In the genomic region with DNA sequence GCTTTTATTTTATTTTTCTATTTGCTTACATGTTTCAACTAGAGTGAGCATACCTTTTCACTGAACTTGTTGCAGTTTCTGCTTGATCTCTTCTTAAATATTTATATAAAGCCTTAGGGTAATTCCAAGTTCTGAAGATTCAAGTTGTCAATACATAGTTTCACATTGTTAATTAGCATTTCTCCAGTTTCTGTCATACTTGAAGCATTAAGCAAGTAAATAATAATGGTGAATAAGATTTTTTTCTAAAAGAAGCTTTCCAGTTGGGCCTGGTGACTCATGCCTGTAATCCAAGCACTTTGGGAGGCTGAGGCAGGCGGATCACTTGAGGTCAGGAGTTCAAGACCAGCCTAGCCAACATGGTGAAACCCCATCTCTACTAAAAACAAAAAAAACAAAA, we compare ENCODE assay signal across 33 cellular contexts. TPM values are rescaled to one million over a fixed set of nuclear protein-coding genes. Genes with fewer than 3 reads are reported as not detected.
DNase-seq lines count a peak whose midpoint lies in the region; ATAC-seq and TF ChIP-seq lines count a peak whose summit lies in the region.
"Had no signal": no experiment of that assay in that cellular context is flagged by ENCODE, and none has a peak within 500 bp of the region (broad histone marks: within the 10 kb centered on the region; RNA-seq: fewer than 3 reads in every experiment).

No MANE protein-coding gene starts in this region.

- no peak overlapping the region for H3K9ac ChIP-seq in IMR-90 (ENCODE audit: low read depth, low read length)

- H4K8ac ChIP-seq in IMR-90 (ENCODE audit: low read depth in 2 of 2, low read length in 2 of 2): no peak overlapping the region

- no peaks in the 10 kb centered on the region for H3K9me1 ChIP-seq in IMR-90 (ENCODE audit: insufficient read depth, low read length)

- H3K9me3 ChIP-seq in IMR-90 (ENCODE audit: control insufficient read depth, insufficient read depth, low read length): no peaks in the 10 kb centered on the region
- H3K9me3 ChIP-seq in stomach: no peaks in the 10 kb centered on the region
- H3K9me3 ChIP-seq: adrenal gland, colonic mucosa, lower lobe of right lung, mucosa of descending colon, tibial nerve had no signal

- no peak overlapping the region for H3K56ac ChIP-seq in IMR-90 (ENCODE audit: extremely low read depth, insufficient read depth, low read length)

- H3K27me3 Mint-ChIP-seq in type B pancreatic cell: no peaks in the 10 kb centered on the region
- H3K27me3 Mint-ChIP-seq: activated CD4-positive, alpha-beta memory T cell treated with anti-CD3 and anti-CD28 coated beads, Interleukin-2, amount 10 ng/mL, durations not matched to agents 7 days and 5 days; progenitor cell of endocrine pancreas had no signal

- H3K27ac ChIP-seq in IMR-90 (ENCODE audit: insufficient read depth, low read length): no peak overlapping the region
- no peak overlapping the region for H3K27ac ChIP-seq in stomach
- H3K27ac ChIP-seq: adrenal gland, C4-2B, colonic mucosa, lower lobe of right lung, PC-9 had no signal

- H3K36me3 Mint-ChIP-seq in type B pancreatic cell: peaks cover 31% of the 10 kb centered on the region

- peak overlapping the region; percentile 62 for H3K27ac Mint-ChIP-seq in type B pancreatic cell
- H3K27ac Mint-ChIP-seq: activated CD4-positive, alpha-beta memory T cell treated with anti-CD3 and anti-CD28 coated beads, Interleukin-2, amount 10 ng/mL, durations not matched to agents 7 days and 5 days; activated naive CD4-positive, alpha-beta T cell treated with anti-CD3 and anti-CD28 coated beads for 36 hours; natural killer cell; progenitor cell of endocrine pancreas had no signal

- no peaks in the 10 kb centered on the region for H3K27me3 ChIP-seq in IMR-90 (ENCODE audit: control insufficient read depth, insufficient read depth, low read length)
- no peaks in the 10 kb centered on the region for H3K27me3 ChIP-seq in stomach
- H3K27me3 ChIP-seq: adrenal gland, colonic mucosa, tibial nerve had no signal

- no peak overlapping the region for H2AFZ ChIP-seq in IMR-90 (replicated peaks; ENCODE audit: low read length, poor library complexity)
- H2AFZ ChIP-seq: PC-9 had no signal

- TF ChIP-seq CTCF in IMR-90 (conservative IDR thresholded peaks at IDR 0.05; ENCODE audit: low read depth, low read length) (no peak), astrocyte of the spinal cord (IDR thresholded peaks at IDR 0.05; ENCODE audit: low read depth, low read length) (no peak), fibroblast of mammary gland (conservative IDR thresholded peaks at IDR 0.05; ENCODE audit: control insufficient read depth, insufficient read depth, low read depth, low read length) (no peak), type B pancreatic cell (conservative IDR thresholded peaks at IDR 0.05) (no peak), stomach (IDR thresholded peaks at IDR 0.05) (no peak)

- H3K9me3 Mint-ChIP-seq in type B pancreatic cell: no peaks in the 10 kb centered on the region
- H3K9me3 Mint-ChIP-seq: activated CD4-positive, alpha-beta memory T cell treated with anti-CD3 and anti-CD28 coated beads, Interleukin-2, amount 10 ng/mL, durations not matched to agents 7 days and 5 days; activated naive CD4-positive, alpha-beta T cell treated with anti-CD3 and anti-CD28 coated beads for 36 hours; natural killer cell had no signal

- no peak overlapping the region for H2BK120ac ChIP-seq in IMR-90 (ENCODE audit: low read depth, low read length)

- intact Hi-C loops in IMR-90 (cut with micrococcal nuclease) (no loop called here), stomach (cut with DNase I; ENCODE audit: low total_unique reads) (no loop called here)

- no peak overlapping the region for H3K4me2 ChIP-seq in IMR-90 (ENCODE audit: low read depth, low read length)
- H3K4me2 ChIP-seq: PC-9 had no signal

- TF ChIP-seq POLR2A in IMR-90 (IDR thresholded peaks at IDR 0.05; ENCODE audit: low read depth, low read length): no peak
- TF ChIP-seq POLR2A in stomach (IDR thresholded peaks at IDR 0.05): no peak

- no peak for TF ChIP-seq EP300 in stomach (IDR thresholded peaks at IDR 0.05)

- H4K5ac ChIP-seq in IMR-90 (ENCODE audit: low read depth, low read length): no peak overlapping the region

- H3K79me1 ChIP-seq in IMR-90 (ENCODE audit: low read depth in 1 of 2, low read length in 2 of 2): peaks cover 8 to 22% of the 10 kb centered on the region in 2 experiments; a peak in 3 of 4 replicates

- no peak overlapping the region for H3K23ac ChIP-seq in IMR-90 (ENCODE audit: low read depth, low read length)

- H3K4me1 Mint-ChIP-seq in type B pancreatic cell (ENCODE audit: unreplicated experiment): peaks cover 26% of the 10 kb centered on the region

- H2BK5ac ChIP-seq in IMR-90 (ENCODE audit: low read depth, low read length, poor library complexity, severe bottlenecking): no peak overlapping the region

- H4K91ac ChIP-seq in IMR-90 (ENCODE audit: insufficient read depth, low read depth, low read length): no peak overlapping the region

- H3K4me1 ChIP-seq in IMR-90 (ENCODE audit: control insufficient read depth, insufficient read depth, low read length): peaks cover 3% of the 10 kb centered on the region; the same call in 1 of the 2 replicates
- H3K4me1 ChIP-seq in stomach: peaks cover 0 to 39% (median 12%) of the 10 kb centered on the region in 4 donors
- H3K4me1 ChIP-seq: colonic mucosa had no signal

- H3K4me3 Mint-ChIP-seq in type B pancreatic cell: no peak overlapping the region
- H3K4me3 Mint-ChIP-seq: activated CD4-positive, alpha-beta memory T cell treated with anti-CD3 and anti-CD28 coated beads, Interleukin-2, amount 10 ng/mL, durations not matched to agents 7 days and 5 days; activated naive CD4-positive, alpha-beta T cell treated with anti-CD3 and anti-CD28 coated beads for 36 hours; natural killer cell had no signal

- H3K14ac ChIP-seq in IMR-90 (replicated peaks; ENCODE audit: low read depth, low read length): no peak overlapping the region

- H3K4ac ChIP-seq in IMR-90 (ENCODE audit: low read depth, low read length): no peak overlapping the region

- no peak overlapping the region for H3K4me3 ChIP-seq in IMR-90 (ENCODE audit: insufficient read depth, low read depth, low read length)
- no peak overlapping the region for H3K4me3 ChIP-seq in astrocyte of the spinal cord (ENCODE audit: low read depth, low read length)
- no peak overlapping the region for H3K4me3 ChIP-seq in fibroblast of mammary gland (ENCODE audit: control insufficient read depth, low read depth, low read length)
- H3K4me3 ChIP-seq in stomach: no peak overlapping the region
- H3K4me3 ChIP-seq: adrenal gland, colonic mucosa, lower lobe of right lung, mucosa of descending colon, PC-9, tibial nerve had no signal

- dilution Hi-C loops in IMR-90 (cut with HindIII; ENCODE audit: low sequenced_read_pairs, unreplicated experiment): no loop called here

- POLR2A ChIA-PET in IMR-90 (lab: Charles Lee; ENCODE audit: unreplicated experiment): interaction anchor here (0.6 kb wide), 1 partner anchor 11 kb away, joined by 3 read pairs; no protein-coding TSS in a partner anchor

- H3K36me3 ChIP-seq in IMR-90 (ENCODE audit: control insufficient read depth, insufficient read depth, low read length) (peaks cover 10% of the 10 kb centered on the region; the same call in 1 of the 2 replicates), stomach (peaks cover 6 to 52% (median 38%) of the 10 kb centered on the region in 4 donors)

- H2BK20ac ChIP-seq in IMR-90 (ENCODE audit: low read depth, low read length): no peak overlapping the region

- H3K18ac ChIP-seq in IMR-90 (ENCODE audit: low read depth, low read length): no peak overlapping the region

- H2BK15ac ChIP-seq in IMR-90 (ENCODE audit: low read depth, low read length): no peak overlapping the region

- BruUV-seq in IMR-90 (replicated peaks; lab: Mats Ljungman, UMichigan): no TSS peak

- in situ Hi-C loops in IMR-90 (cut with MboI; ENCODE audit: low sequenced_read_pairs): loop anchor here (10.0 kb wide), 1 partner anchor 286 kb away; no protein-coding TSS in a partner anchor
- in situ Hi-C loops in astrocyte of the spinal cord (cut with HindIII; ENCODE audit: low sequenced_read_pairs): no loop called here

- TF ChIP-seq RAD21 in IMR-90 (IDR thresholded peaks at IDR 0.05; ENCODE audit: low read length): no peak

- no peak overlapping the region for H2AK5ac ChIP-seq in IMR-90 (ENCODE audit: low read depth, low read length)

- DNase-seq in IMR-90 (peak; percentile 53), astrocyte of the spinal cord (ENCODE audit: low read depth, low spot score) (peak; percentile 6), fibroblast of mammary gland (ENCODE audit: low read depth) (peak; percentile 12), type B pancreatic cell (ENCODE audit: extremely low spot score, unreplicated experiment) (no peak), stomach (no peak), H4 (ENCODE audit: low spot score) (no peak)
- DNase-seq: activated CD4-positive, alpha-beta memory T cell treated with anti-CD3 and anti-CD28 coated beads, Interleukin-2, amount 10 ng/mL, durations not matched to agents 7 days and 5 days; activated CD8-positive, alpha-beta memory T cell treated with anti-CD3 and anti-CD28 coated beads, Interleukin-2, amount 50 U/mL, for 4 hours; activated naive CD4-positive, alpha-beta T cell treated with anti-CD3 and anti-CD28 coated beads for 36 hours; adrenal gland; Calu3; colonic mucosa; effector CD4-positive, alpha-beta T cell; H7; hippocampal formation; Kasumi-1; lower lobe of right lung; mucosa of descending colon; natural killer cell; NCI-H146; NCI-H226; NCI-H69; nucleus accumbens; stimulated activated CD4-positive, alpha-beta T cell treated with anti-CD3 and anti-CD28 coated beads, Interleukin-12 subunit alpha, Interleukin-12 subunit beta, amount 100 ng/mL, for 4 hours; stimulated activated CD4-positive, alpha-beta T cell treated with anti-CD3 and anti-CD28 coated beads, Interleukin-2, amount 100 ng/mL, for 48 hours; T-helper 2 cell had no signal

- CTCF ChIA-PET in IMR-90 (lab: Yijun Ruan, JAX): no interaction called here

- H4K20me1 ChIP-seq in IMR-90 (ENCODE audit: insufficient read depth, low read length): no peaks in the 10 kb centered on the region

- H2AK9ac ChIP-seq in IMR-90 (replicated peaks; ENCODE audit: low read depth, low read length, poor library complexity): no peak overlapping the region

- WGBS in IMR-90 (ENCODE audit: extremely low coverage in 2 of 2, insufficient read length in 1 of 2), 2 experiments: no CpG with 5 or more reads among the region's 1 CpG
- 72 to 91% (median 77%) methylated on average over 1 of the region's 1 CpG for WGBS in stomach, 5 donors

- ATAC-seq in IMR-90 (ENCODE audit: low read depth) (peak; percentile 61), GM19467 (IDR thresholded peaks at IDR 0.05; ENCODE audit: unreplicated experiment) (no peak)
- ATAC-seq: lower lobe of right lung, mucosa of descending colon, natural killer cell, Right ventricle myocardium inferior, sciatic nerve had no signal

RNA-seq across cellular contexts. Expression of gene CALML4, which starts 53.9 kb away (rescaled TPM):
- total RNA-seq in IMR-90 (2012; rRNA removed): 0.36 and 0.56 TPM in 2 replicates
- polyA plus RNA-seq in IMR-90 (2012; rRNA removed): 0.89 and 1.3 TPM in 2 replicates
- polyA plus RNA-seq in IMR-90 (2012; cell fraction: cytosol; rRNA removed): 0.25 and 0.43 TPM in 2 replicates
- polyA plus RNA-seq in IMR-90 (2012; cell fraction: nucleus; rRNA removed; ENCODE audit: low replicate concordance): 2.5 and 7.9 TPM in 2 replicates
- total RNA-seq in type B pancreatic cell (ENCODE audit: low replicate concordance): 8.9 and 9.4 TPM in 2 replicates
- 10 to 100 TPM in 4 of 5 donors, 1 to 10 TPM in 1; 7.6 to 24.3 (median 14.9) TPM for total RNA-seq in stomach
- 10 to 100 TPM in 2 of 3 donors, 1 to 10 TPM in 1; 9.8 to 13.8 (median 12.1) TPM for polyA plus RNA-seq in stomach
- total RNA-seq in H4 (2014; rRNA removed; shearing (Covaris generic)): 0.58 and 1.7 TPM in 2 replicates

Comparison
In these comparisons a context has a peak if more than half of its experiments do, and no peak if none do; other contexts are left out.
1. DNase-seq: peak in IMR-90 (single experiment), astrocyte of the spinal cord (single experiment) and fibroblast of mammary gland (single experiment); none in type B pancreatic cell (single experiment), stomach (single experiment) and H4 (single experiment).